Comparison of ENCODE assay signal across 8 cellular contexts in the genomic region with DNA sequence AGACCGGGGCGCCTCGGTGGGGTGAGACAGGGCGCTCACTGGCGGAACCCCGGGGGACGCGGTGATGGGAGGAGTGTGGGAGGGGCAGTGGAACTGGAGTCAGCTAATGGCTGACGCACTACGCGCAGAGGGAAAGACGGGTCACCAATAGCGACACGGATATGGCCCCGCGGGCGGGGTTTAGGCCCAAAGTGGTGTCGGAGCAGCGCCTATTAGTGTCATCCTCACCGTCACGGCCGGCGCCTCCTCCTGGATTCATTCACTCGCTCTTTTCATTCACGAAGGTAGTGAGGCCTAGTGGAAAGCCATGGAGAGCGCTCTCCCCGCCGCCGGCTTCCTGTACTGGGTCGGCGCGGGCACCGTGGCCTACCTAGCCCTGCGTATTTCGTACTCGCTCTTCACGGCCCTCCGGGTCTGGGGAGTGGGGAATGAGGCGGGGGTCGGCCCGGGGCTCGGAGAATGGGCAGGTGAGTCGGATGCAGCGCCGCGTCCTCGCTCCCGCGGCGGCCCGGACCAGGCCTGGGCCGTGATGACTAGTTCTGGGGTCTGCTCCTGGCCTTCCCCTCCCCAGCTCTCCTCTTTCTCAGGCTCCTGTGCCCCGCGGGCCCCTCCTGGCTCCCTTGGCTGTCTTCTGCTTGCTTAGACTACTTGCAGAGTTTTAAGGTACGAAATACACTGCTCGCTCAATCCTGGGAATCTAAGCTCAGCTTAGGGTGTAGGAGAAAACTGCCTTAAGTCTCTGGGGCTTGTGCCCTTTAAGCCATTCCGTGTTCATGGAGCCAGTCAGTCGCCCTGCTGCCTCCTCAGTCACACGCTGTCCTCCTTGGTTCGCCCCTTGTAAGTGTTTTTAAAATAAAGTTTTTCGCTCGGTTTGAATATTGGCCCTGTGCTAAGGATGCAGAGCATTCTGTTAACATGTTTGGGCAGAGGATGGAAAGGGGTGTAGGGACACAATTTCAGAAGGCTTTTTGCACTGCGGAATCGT. TPM values are rescaled to one million over a fixed set of nuclear protein-coding genes. Genes with fewer than 3 reads are reported as not detected.
A peak's percentile ranks its signal among the peaks of the same experiment; 100 is the strongest.
DNase-seq lines count a peak whose midpoint lies in the region; ATAC-seq and TF ChIP-seq lines count a peak whose summit lies in the region.

A gene (plus strand): TSS at position 218 of the 985 bp plus-strand sequence. CDS start 90 bp downstream, at position 308.

- peak within 1 kb of the TSS; percentile 38 for H3K27ac ChIP-seq in H9 (ENCODE audit: insufficient read length, low read depth, low read length)

- H3K4me3 ChIP-seq in MG63 (peak within 1 kb of the TSS; percentile 73), fibroblast of pulmonary artery (replicated peaks; ENCODE audit: low read depth, low read length) (peak within 1 kb of the TSS; percentile 72)

- no peak within 1 kb of the TSS for H2BK15ac ChIP-seq in H9 (ENCODE audit: low read depth, low read length)

- H4K20me1 ChIP-seq in H9 (ENCODE audit: control insufficient read depth, insufficient read depth, insufficient read length): no peaks in the 10 kb centered on the region

- peak within 1 kb of the TSS; percentile 97 for H3K18ac ChIP-seq in H9 (ENCODE audit: insufficient read length, low read depth, low read length)

- H2BK20ac ChIP-seq in H9 (ENCODE audit: low read depth, low read length, poor library complexity, severe bottlenecking): no peak within 1 kb of the TSS

- peak; percentile 100 for DNase-seq in H9
- DNase-seq in MG63: peak; percentile 100
- DNase-seq in SHP77 treated with DMSO at 0.1 percent for 48 hours (lab: John Stamatoyannopoulos, UW): peak; percentile 100
- peak; percentile 100 for DNase-seq in activated effector memory CD4-positive, alpha-beta T cell treated with anti-CD3 and anti-CD28 coated beads, Interleukin-2, amount 50 U/mL, for 16 hours
- DNase-seq in fibroblast of pulmonary artery (ENCODE audit: low read depth): peak; percentile 99
- DNase-seq in natural killer cell treated with Interleukin-12 subunit alpha and Interleukin-12 subunit beta and Interleukin-15 and Interleukin-18, amount 100 ng/mL, for 72 hours (ENCODE audit: low spot score): peak; percentile 100
- DNase-seq in stimulated activated naive CD8-positive, alpha-beta T cell treated with anti-CD3 and anti-CD28 coated beads, Interleukin-15, Interleukin-2, amounts not matched to agents 100 U/mL and 50 U/mL, for 24 hours: peak; percentile 99

- H3T11ph ChIP-seq in H9 (ENCODE audit: low read length): no peak within 1 kb of the TSS

- H4K8ac ChIP-seq in H9 (replicated peaks; ENCODE audit: insufficient read length, low read depth, low read length): no peak within 1 kb of the TSS

- no peak for TF ChIP-seq CTCF in H9 (conservative IDR thresholded peaks at IDR 0.05)
- TF ChIP-seq CTCF in fibroblast of pulmonary artery (IDR thresholded peaks at IDR 0.05; ENCODE audit: low read length, missing control alignments): no peak

- H3K9ac ChIP-seq in ES-I3 (ENCODE audit: low read depth, low read length): peak within 1 kb of the TSS; percentile 80
- H3K9ac ChIP-seq in H9 (ENCODE audit: extremely low read depth, insufficient read length, low read length): peak within 1 kb of the TSS; percentile 98

- no peak within 1 kb of the TSS for H3K23ac ChIP-seq in H9 (ENCODE audit: insufficient read length, low read depth, low read length)

- peaks cover 18 to 21% of the 10 kb centered on the region in 2 experiments for H3K9me3 Mint-ChIP-seq in H9
- H3K9me3 Mint-ChIP-seq in natural killer cell treated with Interleukin-12 subunit alpha and Interleukin-12 subunit beta and Interleukin-15 and Interleukin-18, amount 100 ng/mL, for 72 hours: peaks cover 3% of the 10 kb centered on the region

- peaks cover 33 to 36% of the 10 kb centered on the region in 2 experiments for H3K4me1 Mint-ChIP-seq in H9
- peaks cover 23 to 28% of the 10 kb centered on the region in 2 donors for H3K4me1 Mint-ChIP-seq in natural killer cell treated with Interleukin-12 subunit alpha and Interleukin-12 subunit beta and Interleukin-15 and Interleukin-18, amount 100 ng/mL, for 72 hours (ENCODE audit: low read depth in 2 of 2)

- peak within 1 kb of the TSS; percentile 96 for H3K14ac ChIP-seq in H9 (ENCODE audit: insufficient read depth, low read length)

- no peak within 1 kb of the TSS; the same call in 1 of the 2 replicates for H3K4ac ChIP-seq in H9 (ENCODE audit: low read depth, low read length)

- peaks cover 6% of the 10 kb centered on the region for H3K23me2 ChIP-seq in H9 (ENCODE audit: insufficient read length, low read depth, low read length, poor library complexity, severe bottlenecking)

- ATAC-seq in natural killer cell treated with Interleukin-12 subunit alpha and Interleukin-12 subunit beta and Interleukin-15 and Interleukin-18, amount 100 ng/mL, for 72 hours: peak; percentile 99 to 100
- peak; percentile 99 for ATAC-seq in stimulated activated naive CD8-positive, alpha-beta T cell treated with anti-CD3 and anti-CD28 coated beads, Interleukin-15, Interleukin-2, amounts not matched to agents 100 U/mL and 50 U/mL, for 24 hours

- H3K4me2 ChIP-seq in H9 (ENCODE audit: insufficient read depth, insufficient read length, low read length): peak within 1 kb of the TSS; percentile 79

- H3K27me3 Mint-ChIP-seq in H9 (ENCODE audit: low read depth): no peaks in the 10 kb centered on the region
- peaks cover 0 to 10% of the 10 kb centered on the region in 2 donors for H3K27me3 Mint-ChIP-seq in natural killer cell treated with Interleukin-12 subunit alpha and Interleukin-12 subunit beta and Interleukin-15 and Interleukin-18, amount 100 ng/mL, for 72 hours

- peaks cover 3% of the 10 kb centered on the region for H3K79me1 ChIP-seq in H9 (ENCODE audit: insufficient read depth, low read depth, low read length, poor library complexity, severe bottlenecking)

- H3K56ac ChIP-seq in H9 (ENCODE audit: insufficient read length, low read depth, low read length): no peak within 1 kb of the TSS

- H3K36me3 ChIP-seq in ES-I3 (ENCODE audit: insufficient read depth, low read length): 0 out of 2 replicates have a peak, but pooled peaks cover 3% of the 10 kb centered on the region
- peaks cover 25% of the 10 kb centered on the region for H3K36me3 ChIP-seq in MG63

- peak within 1 kb of the TSS; percentile 94 to 99 (median 98) for H3K27ac Mint-ChIP-seq in H9
- H3K27ac Mint-ChIP-seq in natural killer cell treated with Interleukin-12 subunit alpha and Interleukin-12 subunit beta and Interleukin-15 and Interleukin-18, amount 100 ng/mL, for 72 hours: peak within 1 kb of the TSS; percentile 93 to 96

- H4K91ac ChIP-seq in H9 (ENCODE audit: insufficient read length, low read depth, low read length): no peak within 1 kb of the TSS

- no peak within 1 kb of the TSS for H2AK5ac ChIP-seq in H9 (ENCODE audit: insufficient read length, low read length)

- no peak within 1 kb of the TSS for H2BK120ac ChIP-seq in H9 (ENCODE audit: low read depth, low read length, poor library complexity, severe bottlenecking)

- H3K27me3 ChIP-seq in H9 (ENCODE audit: insufficient read depth, low read length) (no peaks in the 10 kb centered on the region), MG63 (no peaks in the 10 kb centered on the region; the same call in 1 of the 2 replicates)

- peak within 1 kb of the TSS; percentile 73 for H2BK5ac ChIP-seq in H9 (ENCODE audit: insufficient read length, low read length)

- H3K9me3 ChIP-seq in ES-I3 (ENCODE audit: control insufficient read depth, insufficient read depth, low read length) (no peaks in the 10 kb centered on the region), H9 (ENCODE audit: control insufficient read depth, low read depth, low read length) (no peaks in the 10 kb centered on the region), MG63 (no peaks in the 10 kb centered on the region; the same call in 1 of the 2 replicates)

- WGBS in H9 (ENCODE audit: extremely low coverage, insufficient read length, low lambda C conversion rate): no CpG with 5 or more reads among the region's 64 CpGs

- H3K4me1 ChIP-seq in ES-I3 (ENCODE audit: insufficient read depth, low read length) (peaks cover 6% of the 10 kb centered on the region; the same call in 1 of the 2 replicates), H9 (ENCODE audit: insufficient read depth, low read length) (peaks cover 4% of the 10 kb centered on the region; the same call in 1 of the 2 replicates)

- peak within 1 kb of the TSS; percentile 59 for H4K5ac ChIP-seq in H9 (ENCODE audit: insufficient read length, low read depth, low read length)

- peak within 1 kb of the TSS; percentile 90 to 97 for H3K4me3 Mint-ChIP-seq in H9
- H3K4me3 Mint-ChIP-seq in natural killer cell treated with Interleukin-12 subunit alpha and Interleukin-12 subunit beta and Interleukin-15 and Interleukin-18, amount 100 ng/mL, for 72 hours: peak within 1 kb of the TSS; percentile 98

- H2BK12ac ChIP-seq in H9 (ENCODE audit: insufficient read length, low read depth, low read length): no peak within 1 kb of the TSS

- no peak within 1 kb of the TSS for H2AFZ ChIP-seq in H9 (ENCODE audit: low read length)

- H3K79me2 ChIP-seq in H9 (ENCODE audit: insufficient read depth, low read length): peaks cover 20% of the 10 kb centered on the region; the same call in 1 of the 2 replicates

- peaks cover 14 to 27% (median 25%) of the 10 kb centered on the region in 3 experiments for H3K36me3 Mint-ChIP-seq in H9 (ENCODE audit: insufficient read depth in 1 of 3, low read depth in 3 of 3)
- H3K36me3 Mint-ChIP-seq in natural killer cell treated with Interleukin-12 subunit alpha and Interleukin-12 subunit beta and Interleukin-15 and Interleukin-18, amount 100 ng/mL, for 72 hours: peaks cover 17% of the 10 kb centered on the region

RNA-seq across cellular contexts. Expression of the gene that starts here (rescaled TPM):
- 107 and 111 TPM in 2 replicates for total RNA-seq in H9 (2021)
- 49.3 and 49.6 TPM in 2 replicates for total RNA-seq in MG63 (2014; rRNA removed; shearing (Covaris generic); ENCODE audit: low replicate concordance)
- 10 to 100 TPM; 40.6 to 52.4 TPM for total RNA-seq in natural killer cell treated with Interleukin-12 subunit alpha and Interleukin-12 subunit beta and Interleukin-15 and Interleukin-18, amount 100 ng/mL, for 72 hours

Comparison
In these comparisons a context has a peak if more than half of its experiments do, and no peak if none do; other contexts are left out.
1. Peak in every context shown above with its lines: DNase-seq, ATAC-seq, H3K4me3 ChIP-seq and H3K27ac ChIP-seq.